In the genomic region with DNA sequence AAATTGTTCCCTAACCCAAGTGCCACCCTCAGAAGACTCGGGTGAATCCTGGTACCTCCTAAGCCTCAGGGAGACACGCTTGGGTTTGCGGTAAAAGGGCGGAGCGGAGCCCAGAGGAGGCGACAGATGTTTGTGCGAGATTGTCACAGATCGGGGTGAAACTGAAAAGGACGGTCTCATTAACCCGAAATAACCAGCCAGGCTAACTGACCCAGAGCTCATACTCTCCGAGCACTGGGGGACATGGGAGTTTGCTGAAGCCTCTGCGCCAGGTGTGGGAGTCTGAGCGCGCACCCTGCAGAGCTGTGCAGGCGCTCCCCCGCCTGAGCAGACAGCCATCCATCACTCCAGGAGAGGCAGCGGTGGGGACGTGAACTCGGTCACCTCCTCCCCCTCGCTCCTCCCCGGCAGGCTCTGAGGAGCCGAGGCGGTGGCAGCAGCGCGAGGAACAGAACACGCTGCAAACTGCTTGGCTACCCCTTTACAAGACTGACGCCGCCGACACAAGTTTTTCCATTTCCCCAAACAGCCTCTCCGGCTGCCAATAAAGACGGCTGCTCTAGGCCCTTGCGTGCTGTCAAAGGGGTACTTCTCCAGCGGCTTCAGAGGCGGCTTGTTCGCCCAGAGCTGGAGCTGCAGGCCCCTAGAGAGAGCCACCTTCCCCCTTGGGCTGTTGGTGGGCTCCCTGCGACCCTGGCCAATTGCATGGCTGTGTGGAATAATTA, we compare ENCODE assay signal across 1 cellular context.
TF ChIP-seq lines count a peak whose summit lies in the region.

No MANE protein-coding gene starts in this region.

TF ChIP-seq in K562, 482 proteins besides CTCF, POLR2A, EP300 and RAD21 (continues in another document):
- peak; percentile 84 to 88; a peak in 3 of 4 replicates for TF ChIP-seq ARNT (IDR thresholded peaks at IDR 0.05)
- TF ChIP-seq CEBPG (CRISPR knock-in tag; IDR thresholded peaks at IDR 0.05), result no peak; the same call in 1 of the 2 replicates
- TF ChIP-seq CEBPG (tag; conservative IDR thresholded peaks at IDR 0.05 in 1 of 2, IDR thresholded peaks at IDR 0.05 in 1 of 2), result no peak
- no peak for TF ChIP-seq GTF2E2 (tag; IDR thresholded peaks at IDR 0.05)
- TF ChIP-seq TEAD4 (IDR thresholded peaks at IDR 0.05; ENCODE audit: low read length), result peak; percentile 96
- no peak for TF ChIP-seq TEAD4 (CRISPR knock-in tag; IDR thresholded peaks at IDR 0.05; ENCODE audit: borderline replicate concordance)
- TF ChIP-seq FOXJ3 (CRISPR knock-in tag; IDR thresholded peaks at IDR 0.05), result no peak
- peak; percentile 60; the same call in 1 of the 2 replicates for TF ChIP-seq JUN (IDR thresholded peaks at IDR 0.05; ENCODE audit: borderline replicate concordance, low read depth, low read length)
- TF ChIP-seq JUN (CRISPR knock-in tag; IDR thresholded peaks at IDR 0.05; ENCODE audit: borderline replicate concordance), result no peak
- TF ChIP-seq MTA1 (IDR thresholded peaks at IDR 0.05; ENCODE audit: borderline replicate concordance), result peak; percentile 85
- peak; percentile 95 for TF ChIP-seq CBFA2T2 (conservative IDR thresholded peaks at IDR 0.05)
- TF ChIP-seq FOS (IDR thresholded peaks at IDR 0.05; ENCODE audit: extremely low read depth, insufficient read length), result no peak
- TF ChIP-seq, protein P1, sequence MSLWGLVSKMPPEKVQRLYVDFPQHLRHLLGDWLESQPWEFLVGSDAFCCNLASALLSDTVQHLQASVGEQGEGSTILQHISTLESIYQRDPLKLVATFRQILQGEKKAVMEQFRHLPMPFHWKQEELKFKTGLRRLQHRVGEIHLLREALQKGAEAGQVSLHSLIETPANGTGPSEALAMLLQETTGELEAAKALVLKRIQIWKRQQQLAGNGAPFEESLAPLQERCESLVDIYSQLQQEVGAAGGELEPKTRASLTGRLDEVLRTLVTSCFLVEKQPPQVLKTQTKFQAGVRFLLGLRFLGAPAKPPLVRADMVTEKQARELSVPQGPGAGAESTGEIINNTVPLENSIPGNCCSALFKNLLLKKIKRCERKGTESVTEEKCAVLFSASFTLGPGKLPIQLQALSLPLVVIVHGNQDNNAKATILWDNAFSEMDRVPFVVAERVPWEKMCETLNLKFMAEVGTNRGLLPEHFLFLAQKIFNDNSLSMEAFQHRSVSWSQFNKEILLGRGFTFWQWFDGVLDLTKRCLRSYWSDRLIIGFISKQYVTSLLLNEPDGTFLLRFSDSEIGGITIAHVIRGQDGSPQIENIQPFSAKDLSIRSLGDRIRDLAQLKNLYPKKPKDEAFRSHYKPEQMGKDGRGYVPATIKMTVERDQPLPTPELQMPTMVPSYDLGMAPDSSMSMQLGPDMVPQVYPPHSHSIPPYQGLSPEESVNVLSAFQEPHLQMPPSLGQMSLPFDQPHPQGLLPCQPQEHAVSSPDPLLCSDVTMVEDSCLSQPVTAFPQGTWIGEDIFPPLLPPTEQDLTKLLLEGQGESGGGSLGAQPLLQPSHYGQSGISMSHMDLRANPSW (CRISPR knock-in tag; IDR thresholded peaks at IDR 0.05), result no peak; the same call in 1 of the 2 replicates
- TF ChIP-seq, protein P2, sequence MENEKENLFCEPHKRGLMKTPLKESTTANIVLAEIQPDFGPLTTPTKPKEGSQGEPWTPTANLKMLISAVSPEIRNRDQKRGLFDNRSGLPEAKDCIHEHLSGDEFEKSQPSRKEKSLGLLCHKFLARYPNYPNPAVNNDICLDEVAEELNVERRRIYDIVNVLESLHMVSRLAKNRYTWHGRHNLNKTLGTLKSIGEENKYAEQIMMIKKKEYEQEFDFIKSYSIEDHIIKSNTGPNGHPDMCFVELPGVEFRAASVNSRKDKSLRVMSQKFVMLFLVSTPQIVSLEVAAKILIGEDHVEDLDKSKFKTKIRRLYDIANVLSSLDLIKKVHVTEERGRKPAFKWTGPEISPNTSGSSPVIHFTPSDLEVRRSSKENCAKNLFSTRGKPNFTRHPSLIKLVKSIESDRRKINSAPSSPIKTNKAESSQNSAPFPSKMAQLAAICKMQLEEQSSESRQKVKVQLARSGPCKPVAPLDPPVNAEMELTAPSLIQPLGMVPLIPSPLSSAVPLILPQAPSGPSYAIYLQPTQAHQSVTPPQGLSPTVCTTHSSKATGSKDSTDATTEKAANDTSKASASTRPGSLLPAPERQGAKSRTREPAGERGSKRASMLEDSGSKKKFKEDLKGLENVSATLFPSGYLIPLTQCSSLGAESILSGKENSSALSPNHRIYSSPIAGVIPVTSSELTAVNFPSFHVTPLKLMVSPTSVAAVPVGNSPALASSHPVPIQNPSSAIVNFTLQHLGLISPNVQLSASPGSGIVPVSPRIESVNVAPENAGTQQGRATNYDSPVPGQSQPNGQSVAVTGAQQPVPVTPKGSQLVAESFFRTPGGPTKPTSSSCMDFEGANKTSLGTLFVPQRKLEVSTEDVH (IDR thresholded peaks at IDR 0.05; ENCODE audit: low read depth, partially characterized antibody), result peak; percentile 31
- TF ChIP-seq ELF2 (CRISPR knock-in tag; IDR thresholded peaks at IDR 0.05), result no peak
- TF ChIP-seq STAT5B (CRISPR knock-in tag; IDR thresholded peaks at IDR 0.05), result no peak
- peak; percentile 89 for TF ChIP-seq RUNX1 (IDR thresholded peaks at IDR 0.05; ENCODE audit: low read depth)
- peak; percentile 70; the same call in 1 of the 2 replicates for TF ChIP-seq ZNF12 (CRISPR knock-in tag; IDR thresholded peaks at IDR 0.05)
- no peak for TF ChIP-seq ZNF696 (CRISPR knock-in tag; conservative IDR thresholded peaks at IDR 0.05)
- no peak for TF ChIP-seq NFRKB (IDR thresholded peaks at IDR 0.05; ENCODE audit: low read depth)
- TF ChIP-seq, protein P3, sequence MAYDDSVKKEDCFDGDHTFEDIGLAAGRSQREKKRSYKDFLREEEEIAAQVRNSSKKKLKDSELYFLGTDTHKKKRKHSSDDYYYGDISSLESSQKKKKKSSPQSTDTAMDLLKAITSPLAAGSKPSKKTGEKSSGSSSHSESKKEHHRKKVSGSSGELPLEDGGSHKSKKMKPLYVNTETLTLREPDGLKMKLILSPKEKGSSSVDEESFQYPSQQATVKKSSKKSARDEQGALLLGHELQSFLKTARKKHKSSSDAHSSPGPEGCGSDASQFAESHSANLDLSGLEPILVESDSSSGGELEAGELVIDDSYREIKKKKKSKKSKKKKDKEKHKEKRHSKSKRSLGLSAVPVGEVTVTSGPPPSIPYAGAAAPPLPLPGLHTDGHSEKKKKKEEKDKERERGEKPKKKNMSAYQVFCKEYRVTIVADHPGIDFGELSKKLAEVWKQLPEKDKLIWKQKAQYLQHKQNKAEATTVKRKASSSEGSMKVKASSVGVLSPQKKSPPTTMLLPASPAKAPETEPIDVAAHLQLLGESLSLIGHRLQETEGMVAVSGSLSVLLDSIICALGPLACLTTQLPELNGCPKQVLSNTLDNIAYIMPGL (CRISPR knock-in tag; IDR thresholded peaks at IDR 0.05), result no peak
- no peak for TF ChIP-seq ZNF354B (CRISPR knock-in tag; IDR thresholded peaks at IDR 0.05)
- no peak for TF ChIP-seq BRF1 (IDR thresholded peaks at IDR 0.05; ENCODE audit: borderline replicate concordance, extremely low read depth, insufficient read length)
- TF ChIP-seq SMAD2 (IDR thresholded peaks at IDR 0.05; ENCODE audit: low read depth, low read length), result no peak
- no peak for TF ChIP-seq BCL6 (CRISPR knock-in tag; IDR thresholded peaks at IDR 0.05)
- TF ChIP-seq SPI1 (IDR thresholded peaks at IDR 0.05; ENCODE audit: borderline replicate concordance, low read depth, low read length), result no peak
- peak; percentile 79; the same call in 1 of the 2 replicates for TF ChIP-seq PHF21A (IDR thresholded peaks at IDR 0.05; ENCODE audit: borderline replicate concordance, low read depth)
- TF ChIP-seq, protein P4, sequence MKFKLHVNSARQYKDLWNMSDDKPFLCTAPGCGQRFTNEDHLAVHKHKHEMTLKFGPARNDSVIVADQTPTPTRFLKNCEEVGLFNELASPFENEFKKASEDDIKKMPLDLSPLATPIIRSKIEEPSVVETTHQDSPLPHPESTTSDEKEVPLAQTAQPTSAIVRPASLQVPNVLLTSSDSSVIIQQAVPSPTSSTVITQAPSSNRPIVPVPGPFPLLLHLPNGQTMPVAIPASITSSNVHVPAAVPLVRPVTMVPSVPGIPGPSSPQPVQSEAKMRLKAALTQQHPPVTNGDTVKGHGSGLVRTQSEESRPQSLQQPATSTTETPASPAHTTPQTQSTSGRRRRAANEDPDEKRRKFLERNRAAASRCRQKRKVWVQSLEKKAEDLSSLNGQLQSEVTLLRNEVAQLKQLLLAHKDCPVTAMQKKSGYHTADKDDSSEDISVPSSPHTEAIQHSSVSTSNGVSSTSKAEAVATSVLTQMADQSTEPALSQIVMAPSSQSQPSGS (CRISPR knock-in tag; IDR thresholded peaks at IDR 0.05), result no peak
- TF ChIP-seq SAP30 (IDR thresholded peaks at IDR 0.05; ENCODE audit: borderline replicate concordance, insufficient read depth, low read depth, low read length, poor library complexity, severe bottlenecking), result peak; percentile 4
- TF ChIP-seq CSDE1 (IDR thresholded peaks at IDR 0.05), result no peak
- TF ChIP-seq SREBF1 (IDR thresholded peaks at IDR 0.05; ENCODE audit: borderline replicate concordance, low read depth, low read length), result no peak
- TF ChIP-seq TRIM24 (IDR thresholded peaks at IDR 0.05), result peak; percentile 85 to 95
- TF ChIP-seq, protein P5, sequence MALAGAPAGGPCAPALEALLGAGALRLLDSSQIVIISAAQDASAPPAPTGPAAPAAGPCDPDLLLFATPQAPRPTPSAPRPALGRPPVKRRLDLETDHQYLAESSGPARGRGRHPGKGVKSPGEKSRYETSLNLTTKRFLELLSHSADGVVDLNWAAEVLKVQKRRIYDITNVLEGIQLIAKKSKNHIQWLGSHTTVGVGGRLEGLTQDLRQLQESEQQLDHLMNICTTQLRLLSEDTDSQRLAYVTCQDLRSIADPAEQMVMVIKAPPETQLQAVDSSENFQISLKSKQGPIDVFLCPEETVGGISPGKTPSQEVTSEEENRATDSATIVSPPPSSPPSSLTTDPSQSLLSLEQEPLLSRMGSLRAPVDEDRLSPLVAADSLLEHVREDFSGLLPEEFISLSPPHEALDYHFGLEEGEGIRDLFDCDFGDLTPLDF (CRISPR knock-in tag; IDR thresholded peaks at IDR 0.05), result peak; percentile 56; the same call in 1 of the 2 replicates
- peak; percentile 90 for TF ChIP-seq ZKSCAN1 (IDR thresholded peaks at IDR 0.05; ENCODE audit: low read depth, low read length)
- 0 out of 2 replicates have a peak, but pooled peaks have one; percentile 53 for TF ChIP-seq ZNF24 (IDR thresholded peaks at IDR 0.05)
- TF ChIP-seq GATAD2A (IDR thresholded peaks at IDR 0.05), result 0 out of 2 replicates have a peak, but pooled peaks have one; percentile 82
- no peak for TF ChIP-seq ZNF507 (tag; conservative IDR thresholded peaks at IDR 0.05)
- TF ChIP-seq HIVEP1 (CRISPR knock-in tag; IDR thresholded peaks at IDR 0.05), result no peak
- TF ChIP-seq SAFB (IDR thresholded peaks at IDR 0.05; ENCODE audit: borderline replicate concordance, low read depth, low read length), result no peak
- TF ChIP-seq MCM2 (IDR thresholded peaks at IDR 0.05; ENCODE audit: low read depth), result no peak
- TF ChIP-seq L3MBTL2 (IDR thresholded peaks at IDR 0.05), result peak; percentile 96
- TF ChIP-seq SMARCA5 (IDR thresholded peaks at IDR 0.05), result no peak
- TF ChIP-seq, protein P6, sequence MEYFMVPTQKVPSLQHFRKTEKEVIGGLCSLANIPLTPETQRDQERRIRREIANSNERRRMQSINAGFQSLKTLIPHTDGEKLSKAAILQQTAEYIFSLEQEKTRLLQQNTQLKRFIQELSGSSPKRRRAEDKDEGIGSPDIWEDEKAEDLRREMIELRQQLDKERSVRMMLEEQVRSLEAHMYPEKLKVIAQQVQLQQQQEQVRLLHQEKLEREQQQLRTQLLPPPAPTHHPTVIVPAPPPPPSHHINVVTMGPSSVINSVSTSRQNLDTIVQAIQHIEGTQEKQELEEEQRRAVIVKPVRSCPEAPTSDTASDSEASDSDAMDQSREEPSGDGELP (CRISPR knock-in tag; IDR thresholded peaks at IDR 0.05; ENCODE audit: borderline replicate concordance), result peak; percentile 92
- TF ChIP-seq ZSCAN29 (IDR thresholded peaks at IDR 0.05), result peak; percentile 70; the same call in 1 of the 2 replicates
- TF ChIP-seq, protein P7, sequence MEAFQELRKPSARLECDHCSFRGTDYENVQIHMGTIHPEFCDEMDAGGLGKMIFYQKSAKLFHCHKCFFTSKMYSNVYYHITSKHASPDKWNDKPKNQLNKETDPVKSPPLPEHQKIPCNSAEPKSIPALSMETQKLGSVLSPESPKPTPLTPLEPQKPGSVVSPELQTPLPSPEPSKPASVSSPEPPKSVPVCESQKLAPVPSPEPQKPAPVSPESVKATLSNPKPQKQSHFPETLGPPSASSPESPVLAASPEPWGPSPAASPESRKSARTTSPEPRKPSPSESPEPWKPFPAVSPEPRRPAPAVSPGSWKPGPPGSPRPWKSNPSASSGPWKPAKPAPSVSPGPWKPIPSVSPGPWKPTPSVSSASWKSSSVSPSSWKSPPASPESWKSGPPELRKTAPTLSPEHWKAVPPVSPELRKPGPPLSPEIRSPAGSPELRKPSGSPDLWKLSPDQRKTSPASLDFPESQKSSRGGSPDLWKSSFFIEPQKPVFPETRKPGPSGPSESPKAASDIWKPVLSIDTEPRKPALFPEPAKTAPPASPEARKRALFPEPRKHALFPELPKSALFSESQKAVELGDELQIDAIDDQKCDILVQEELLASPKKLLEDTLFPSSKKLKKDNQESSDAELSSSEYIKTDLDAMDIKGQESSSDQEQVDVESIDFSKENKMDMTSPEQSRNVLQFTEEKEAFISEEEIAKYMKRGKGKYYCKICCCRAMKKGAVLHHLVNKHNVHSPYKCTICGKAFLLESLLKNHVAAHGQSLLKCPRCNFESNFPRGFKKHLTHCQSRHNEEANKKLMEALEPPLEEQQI (IDR thresholded peaks at IDR 0.05), result peak; percentile 91
- TF ChIP-seq, protein P8, sequence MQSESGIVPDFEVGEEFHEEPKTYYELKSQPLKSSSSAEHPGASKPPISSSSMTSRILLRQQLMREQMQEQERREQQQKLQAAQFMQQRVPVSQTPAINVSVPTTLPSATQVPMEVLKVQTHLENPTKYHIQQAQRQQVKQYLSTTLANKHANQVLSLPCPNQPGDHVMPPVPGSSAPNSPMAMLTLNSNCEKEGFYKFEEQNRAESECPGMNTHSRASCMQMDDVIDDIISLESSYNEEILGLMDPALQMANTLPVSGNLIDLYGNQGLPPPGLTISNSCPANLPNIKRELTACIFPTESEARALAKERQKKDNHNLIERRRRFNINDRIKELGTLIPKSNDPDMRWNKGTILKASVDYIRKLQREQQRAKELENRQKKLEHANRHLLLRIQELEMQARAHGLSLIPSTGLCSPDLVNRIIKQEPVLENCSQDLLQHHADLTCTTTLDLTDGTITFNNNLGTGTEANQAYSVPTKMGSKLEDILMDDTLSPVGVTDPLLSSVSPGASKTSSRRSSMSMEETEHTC (IDR thresholded peaks at IDR 0.05), result peak; percentile 72; the same call in 1 of the 2 replicates
- TF ChIP-seq, protein P9, sequence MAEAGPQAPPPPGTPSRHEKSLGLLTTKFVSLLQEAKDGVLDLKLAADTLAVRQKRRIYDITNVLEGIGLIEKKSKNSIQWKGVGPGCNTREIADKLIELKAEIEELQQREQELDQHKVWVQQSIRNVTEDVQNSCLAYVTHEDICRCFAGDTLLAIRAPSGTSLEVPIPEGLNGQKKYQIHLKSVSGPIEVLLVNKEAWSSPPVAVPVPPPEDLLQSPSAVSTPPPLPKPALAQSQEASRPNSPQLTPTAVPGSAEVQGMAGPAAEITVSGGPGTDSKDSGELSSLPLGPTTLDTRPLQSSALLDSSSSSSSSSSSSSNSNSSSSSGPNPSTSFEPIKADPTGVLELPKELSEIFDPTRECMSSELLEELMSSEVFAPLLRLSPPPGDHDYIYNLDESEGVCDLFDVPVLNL (CRISPR knock-in tag; IDR thresholded peaks at IDR 0.05; ENCODE audit: low read depth), result no peak
